11 cellular contexts compared by ENCODE assay signal in the genomic region with DNA sequence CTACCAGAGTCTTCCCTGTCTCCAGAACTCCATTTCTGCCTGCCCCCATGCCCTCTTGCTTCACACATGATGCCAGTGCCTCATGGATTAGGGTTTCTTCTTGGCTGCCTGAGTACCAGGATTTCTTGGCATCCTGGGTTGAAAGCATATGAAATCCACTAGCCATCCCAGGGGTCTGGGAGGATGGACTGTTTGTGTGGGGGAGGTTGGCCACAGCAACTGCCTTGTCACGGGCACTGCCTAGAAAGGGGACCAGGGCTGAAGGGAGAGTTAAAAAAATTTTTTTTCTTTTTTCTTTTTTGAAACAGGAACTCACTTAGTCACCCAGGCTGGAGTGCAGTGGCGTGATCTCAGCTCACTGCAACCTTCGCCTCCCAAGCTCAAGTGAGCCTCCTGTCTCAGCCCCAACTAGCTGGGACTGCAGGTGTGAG. TPM values are rescaled to one million over a fixed set of nuclear protein-coding genes. Genes with fewer than 3 reads are reported as not detected.
DNase-seq lines count a peak whose midpoint lies in the region; ATAC-seq and TF ChIP-seq lines count a peak whose summit lies in the region.
"Had no signal": no experiment of that assay in that cellular context is flagged by ENCODE, and none has a peak within 500 bp of the region (broad histone marks: within the 10 kb centered on the region; RNA-seq: fewer than 3 reads in every experiment).

No MANE protein-coding gene starts in this region.

- peak overlapping the region; percentile 56 for H3K4me3 Mint-ChIP-seq in CD4-positive, alpha-beta T cell
- peak overlapping the region; percentile 13 to 40 (median 20) for H3K4me3 Mint-ChIP-seq in nephron
- H3K4me3 Mint-ChIP-seq: activated naive CD4-positive, alpha-beta T cell treated with anti-CD3 and anti-CD28 coated beads, Interleukin-2, amount 50 U/mL, for 24 hours had no signal

- no peak overlapping the region for H3K4me2 ChIP-seq in GM23248 (ENCODE audit: unreplicated experiment)
- H3K4me2 ChIP-seq in neuronal stem cell (ENCODE audit: insufficient read depth, low read length, poor library complexity, severe bottlenecking), result no peak overlapping the region

- peak overlapping the region; percentile 69 for H3K27ac Mint-ChIP-seq in CD4-positive, alpha-beta T cell
- peak overlapping the region; percentile 8 to 83 (median 63) for H3K27ac Mint-ChIP-seq in nephron

- H3K18ac ChIP-seq in neuronal stem cell (ENCODE audit: low read length), result no peak overlapping the region

- no peak overlapping the region for H4K91ac ChIP-seq in neuronal stem cell (ENCODE audit: low read depth, low read length, poor library complexity)

- peak in 3 of 10 experiments; percentile 21 to 37 (median 30) for DNase-seq in CD4-positive, alpha-beta T cell
- DNase-seq in GM23248 (no peak), adipocyte (ENCODE audit: low read depth) (peak; percentile 59), neuronal stem cell (ENCODE audit: low spot score) (no peak), UCSD-AML1 (lab: John Stamatoyannopoulos, UW; ENCODE audit: unreplicated experiment) (no peak), NCI-H2171 treated with DMSO at 0.1 percent for 48 hours (lab: John Stamatoyannopoulos, UW) (no peak)
- DNase-seq: naive B cell, NCI-H1930, T-helper 9 cell had no signal

- peaks cover 76% of the 10 kb centered on the region for H3K79me2 ChIP-seq in GM23248 (ENCODE audit: insufficient read depth)

- no peak overlapping the region for H4K8ac ChIP-seq in neuronal stem cell (ENCODE audit: low read depth, low read length)

- TF ChIP-seq CTCF in CD4-positive, alpha-beta T cell (IDR thresholded peaks at IDR 0.05), result no peak
- TF ChIP-seq CTCF in nephron (IDR thresholded peaks at IDR 0.05; ENCODE audit: unreplicated experiment in 3 of 3), result no peak

- peaks cover 24% of the 10 kb centered on the region for H3K36me3 Mint-ChIP-seq in CD4-positive, alpha-beta T cell (ENCODE audit: low read depth)
- H3K36me3 Mint-ChIP-seq in nephron (ENCODE audit: low read depth), result no peaks in the 10 kb centered on the region
- H3K36me3 Mint-ChIP-seq: naive B cell had no signal

- no peak overlapping the region for H2AK5ac ChIP-seq in neuronal stem cell (ENCODE audit: low read depth, low read length)

- H3K36me3 ChIP-seq in GM23248 (ENCODE audit: low read depth) (no peaks in the 10 kb centered on the region), adipocyte (ENCODE audit: control insufficient read depth, insufficient read depth, low read length, severe bottlenecking) (peaks cover 13% of the 10 kb centered on the region), neuronal stem cell (replicated peaks in 1 of 2; ENCODE audit: control insufficient read depth in 2 of 2, insufficient read depth in 2 of 2, low read length in 2 of 2) (no peaks in the 10 kb centered on the region)

- H3K27me3 ChIP-seq in CD4-positive, alpha-beta T cell (ENCODE audit: control insufficient read depth, insufficient read depth, low read length), result no peaks in the 10 kb centered on the region
- no peaks in the 10 kb centered on the region for H3K27me3 ChIP-seq in GM23248 (replicated peaks; ENCODE audit: insufficient read depth)
- H3K27me3 ChIP-seq in adipocyte (replicated peaks; ENCODE audit: control insufficient read depth, insufficient read depth, low read length), result no peaks in the 10 kb centered on the region
- H3K27me3 ChIP-seq in neuronal stem cell (ENCODE audit: control insufficient read depth in 3 of 3, insufficient read depth in 3 of 3, low read depth in 1 of 3, low read length in 3 of 3), result no peaks in the 10 kb centered on the region

- no peak overlapping the region for H2BK15ac ChIP-seq in neuronal stem cell (ENCODE audit: low read length)

- H2BK120ac ChIP-seq in neuronal stem cell (ENCODE audit: low read depth, low read length), result no peak overlapping the region

- intact Hi-C loops in CD4-positive, alpha-beta T cell (cut with DNase I, micrococcal nuclease), result loop anchor here in 1 of 2 experiments (5.0 kb wide), 1 partner anchor 111 kb away; no protein-coding TSS in a partner anchor

- no peak overlapping the region for H3K4ac ChIP-seq in neuronal stem cell (ENCODE audit: low read length)

- H3K27me3 Mint-ChIP-seq in CD4-positive, alpha-beta T cell, result no peaks in the 10 kb centered on the region
- H3K27me3 Mint-ChIP-seq in nephron (ENCODE audit: low read depth), result no peaks in the 10 kb centered on the region
- H3K27me3 Mint-ChIP-seq: activated naive CD4-positive, alpha-beta T cell treated with anti-CD3 and anti-CD28 coated beads, Interleukin-2, amount 50 U/mL, for 24 hours had no signal

- peaks cover 17% of the 10 kb centered on the region for H3K4me1 ChIP-seq in GM23248 (ENCODE audit: insufficient read depth)
- peaks cover 42% of the 10 kb centered on the region for H3K4me1 ChIP-seq in adipocyte (ENCODE audit: control insufficient read depth, insufficient read depth, low read length)
- H3K4me1 ChIP-seq in neuronal stem cell (ENCODE audit: control insufficient read depth in 2 of 2, insufficient read depth in 1 of 2, low read depth in 1 of 2, low read length in 2 of 2), result peaks cover 9 to 20% of the 10 kb centered on the region in 2 donors

- H3K9me3 Mint-ChIP-seq in CD4-positive, alpha-beta T cell, result no peaks in the 10 kb centered on the region
- H3K9me3 Mint-ChIP-seq in nephron, result no peaks in the 10 kb centered on the region
- H3K9me3 Mint-ChIP-seq: activated naive CD4-positive, alpha-beta T cell treated with anti-CD3 and anti-CD28 coated beads, Interleukin-2, amount 50 U/mL, for 24 hours; naive B cell had no signal

- no peak overlapping the region for H3K23ac ChIP-seq in neuronal stem cell (ENCODE audit: low read depth, low read length, poor library complexity)

- no peak overlapping the region for H3K27ac ChIP-seq in CD4-positive, alpha-beta T cell (ENCODE audit: low read depth, low read length)
- H3K27ac ChIP-seq in GM23248, result peak overlapping the region; percentile 41
- no peak overlapping the region for H3K27ac ChIP-seq in neuronal stem cell (replicated peaks; ENCODE audit: low read length)

- in situ Hi-C loops in GM23248 (cut with MboI), result no loop called here

- peaks cover 63% of the 10 kb centered on the region for H3K4me1 Mint-ChIP-seq in CD4-positive, alpha-beta T cell (ENCODE audit: low read depth)
- peaks cover 55% of the 10 kb centered on the region for H3K4me1 Mint-ChIP-seq in nephron

- H3K9me3 ChIP-seq in CD4-positive, alpha-beta T cell (ENCODE audit: control insufficient read depth, low read length), result no peaks in the 10 kb centered on the region
- H3K9me3 ChIP-seq in GM23248 (ENCODE audit: low read depth), result no peaks in the 10 kb centered on the region
- H3K9me3 ChIP-seq in adipocyte (ENCODE audit: control insufficient read depth, low read length), result no peaks in the 10 kb centered on the region
- no peaks in the 10 kb centered on the region for H3K9me3 ChIP-seq in neuronal stem cell (replicated peaks in 1 of 2; ENCODE audit: control insufficient read depth in 2 of 2, insufficient read depth in 1 of 2, low read depth in 1 of 2, low read length in 2 of 2)

- H3K9me2 ChIP-seq in GM23248 (ENCODE audit: insufficient read depth), result no peaks in the 10 kb centered on the region

- no peak overlapping the region for H2AFZ ChIP-seq in GM23248
- H2AFZ ChIP-seq in neuronal stem cell (ENCODE audit: low read length), result no peak overlapping the region

- H3K4me3 ChIP-seq in GM23248, result no peak overlapping the region
- no peak overlapping the region for H3K4me3 ChIP-seq in adipocyte (ENCODE audit: low read length)
- H3K4me3 ChIP-seq in neuronal stem cell (ENCODE audit: low read length in 2 of 2), result no peak overlapping the region

- H2BK5ac ChIP-seq in neuronal stem cell (ENCODE audit: low read length), result no peak overlapping the region

- no peak overlapping the region for H2BK12ac ChIP-seq in neuronal stem cell (ENCODE audit: low read length)

- 49 to 55% methylated on average over 3 of the region's 3 CpGs for WGBS in GM23248 (ENCODE audit: low coverage in 1 of 2, low lambda C conversion rate in 2 of 2, missing lambda C conversion rate in 2 of 2), 2 experiments
- no CpG with 5 or more reads among the region's 3 CpGs for WGBS in neuronal stem cell (ENCODE audit: extremely low coverage in 2 of 2, insufficient read length in 2 of 2, insufficient replicate concordance in 1 of 2), 2 donors

- H4K20me1 ChIP-seq in GM23248 (ENCODE audit: insufficient read depth), result no peaks in the 10 kb centered on the region

- H3K14ac ChIP-seq in neuronal stem cell (ENCODE audit: low read length), result no peak overlapping the region

- no peak overlapping the region for H3K9ac ChIP-seq in GM23248
- peak overlapping the region; percentile 28 for H3K9ac ChIP-seq in adipocyte (ENCODE audit: low read length)
- H3K9ac ChIP-seq in neuronal stem cell (ENCODE audit: low read depth, low read length, poor library complexity), result no peak overlapping the region

- H3F3A ChIP-seq in GM23248 (ENCODE audit: insufficient read depth), result 0 out of 2 replicates have a peak, but pooled peaks cover 4% of the 10 kb centered on the region

- CTCF ChIA-PET in CD4-positive, alpha-beta T cell (lab: Charles Lee), result no interaction called here

- POLR2A ChIA-PET in CD4-positive, alpha-beta T cell (lab: Charles Lee), result interaction anchor here (1.4 kb wide), 1 partner anchor 10 kb away, joined by 4 read pairs; no protein-coding TSS in a partner anchor

- peaks cover 13% of the 10 kb centered on the region for H3K79me1 ChIP-seq in neuronal stem cell (ENCODE audit: low read depth, low read length)

- no peak for ATAC-seq in CD4-positive, alpha-beta T cell (ENCODE audit: poor library complexity)

RNA-seq across cellular contexts. Expression of a gene that starts 4.2 kb away (rescaled TPM):
- 10 to 100 TPM; 29.2 to 33.1 TPM for total RNA-seq in CD4-positive, alpha-beta T cell
- 7.0 and 8.9 TPM in 2 replicates for total RNA-seq in GM23248 (2014; rRNA removed; shearing (Covaris generic))
- 2.2 and 2.7 TPM in 2 replicates for polyA plus RNA-seq in GM23248 (2016; fragmentation: Nextera tagmentation; extraction: Ambion mirVana)
- polyA plus RNA-seq in neuronal stem cell (2013, experiment 1 of 2), result 4.6 TPM
- polyA plus RNA-seq in neuronal stem cell (2013, experiment 2 of 2), result 4.7 TPM

RNA-seq across cellular contexts. Expression of a gene that starts 4.5 kb away (rescaled TPM):
- total RNA-seq in CD4-positive, alpha-beta T cell, result 1 to 10 TPM; 3.5 to 6.5 TPM
- total RNA-seq in GM23248 (2014; rRNA removed; shearing (Covaris generic)), result 7.5 and 13.1 TPM in 2 replicates
- 5.7 and 7.6 TPM in 2 replicates for polyA plus RNA-seq in GM23248 (2016; fragmentation: Nextera tagmentation; extraction: Ambion mirVana)
- polyA plus RNA-seq in neuronal stem cell (2013, experiment 1 of 2), result 2.4 TPM
- polyA plus RNA-seq in neuronal stem cell (2013, experiment 2 of 2), result 2.6 TPM

RNA-seq across cellular contexts. Expression of a gene that starts 53.5 kb away (rescaled TPM):
- total RNA-seq in CD4-positive, alpha-beta T cell, result 10 to 100 TPM; 14.4 to 14.9 TPM
- total RNA-seq in GM23248 (2014; rRNA removed; shearing (Covaris generic)), result 41.6 and 42.2 TPM in 2 replicates
- polyA plus RNA-seq in GM23248 (2016; fragmentation: Nextera tagmentation; extraction: Ambion mirVana), result 57.2 and 59.9 TPM in 2 replicates
- polyA plus RNA-seq in neuronal stem cell (2013, experiment 1 of 2), result 67.7 TPM
- polyA plus RNA-seq in neuronal stem cell (2013, experiment 2 of 2), result 67.9 TPM
